Comparison of ENCODE assay signal across 1 cellular context in the genomic region with DNA sequence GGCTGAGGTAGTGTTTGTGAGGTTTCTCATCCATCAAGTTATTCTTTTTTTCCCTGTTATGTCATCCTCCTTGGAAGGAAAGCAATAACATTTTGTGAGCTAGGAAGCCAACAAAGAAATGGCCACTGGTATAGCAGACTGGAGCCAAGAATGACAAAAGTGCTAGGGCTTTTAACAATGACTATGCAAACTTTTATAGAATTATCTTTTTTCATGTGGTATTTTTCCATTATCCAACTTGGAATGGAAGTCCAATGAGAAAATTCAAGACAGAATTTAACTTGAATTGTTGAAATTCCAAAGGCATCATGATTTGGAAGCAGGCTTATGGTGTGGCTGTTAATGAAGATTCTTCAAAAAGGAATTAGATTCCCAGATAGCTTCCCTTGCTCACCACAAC.
TF ChIP-seq lines count a peak whose summit lies in the region.

No MANE protein-coding gene starts in this region.

TF ChIP-seq in SK-N-SH, 30 proteins besides CTCF, POLR2A, EP300 and RAD21 (continued from another document):
- TF ChIP-seq, protein P1, sequence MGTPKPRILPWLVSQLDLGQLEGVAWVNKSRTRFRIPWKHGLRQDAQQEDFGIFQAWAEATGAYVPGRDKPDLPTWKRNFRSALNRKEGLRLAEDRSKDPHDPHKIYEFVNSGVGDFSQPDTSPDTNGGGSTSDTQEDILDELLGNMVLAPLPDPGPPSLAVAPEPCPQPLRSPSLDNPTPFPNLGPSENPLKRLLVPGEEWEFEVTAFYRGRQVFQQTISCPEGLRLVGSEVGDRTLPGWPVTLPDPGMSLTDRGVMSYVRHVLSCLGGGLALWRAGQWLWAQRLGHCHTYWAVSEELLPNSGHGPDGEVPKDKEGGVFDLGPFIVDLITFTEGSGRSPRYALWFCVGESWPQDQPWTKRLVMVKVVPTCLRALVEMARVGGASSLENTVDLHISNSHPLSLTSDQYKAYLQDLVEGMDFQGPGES (IDR thresholded peaks at IDR 0.05; ENCODE audit: low read depth, low read length): no peak
- TF ChIP-seq FOXJ3 (CRISPR knock-in tag; IDR thresholded peaks at IDR 0.05) (no peak), JUND (IDR thresholded peaks at IDR 0.05) (no peak), CHD2 (IDR thresholded peaks at IDR 0.05; ENCODE audit: low read length, partially characterized antibody) (no peak), GABPA (IDR thresholded peaks at IDR 0.05; ENCODE audit: low read depth) (no peak), NFIC (IDR thresholded peaks at IDR 0.05; ENCODE audit: borderline replicate concordance) (no peak), SIN3A (IDR thresholded peaks at IDR 0.05; ENCODE audit: borderline replicate concordance, low read depth, low read length) (no peak), TCF12 (IDR thresholded peaks at IDR 0.05) (no peak), RFX5 (IDR thresholded peaks at IDR 0.05; ENCODE audit: low read length) (no peak)
- TF ChIP-seq, protein P2, sequence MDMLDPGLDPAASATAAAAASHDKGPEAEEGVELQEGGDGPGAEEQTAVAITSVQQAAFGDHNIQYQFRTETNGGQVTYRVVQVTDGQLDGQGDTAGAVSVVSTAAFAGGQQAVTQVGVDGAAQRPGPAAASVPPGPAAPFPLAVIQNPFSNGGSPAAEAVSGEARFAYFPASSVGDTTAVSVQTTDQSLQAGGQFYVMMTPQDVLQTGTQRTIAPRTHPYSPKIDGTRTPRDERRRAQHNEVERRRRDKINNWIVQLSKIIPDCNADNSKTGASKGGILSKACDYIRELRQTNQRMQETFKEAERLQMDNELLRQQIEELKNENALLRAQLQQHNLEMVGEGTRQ (IDR thresholded peaks at IDR 0.05; ENCODE audit: borderline replicate concordance, low read depth, low read length): no peak
- TF ChIP-seq, protein P3, sequence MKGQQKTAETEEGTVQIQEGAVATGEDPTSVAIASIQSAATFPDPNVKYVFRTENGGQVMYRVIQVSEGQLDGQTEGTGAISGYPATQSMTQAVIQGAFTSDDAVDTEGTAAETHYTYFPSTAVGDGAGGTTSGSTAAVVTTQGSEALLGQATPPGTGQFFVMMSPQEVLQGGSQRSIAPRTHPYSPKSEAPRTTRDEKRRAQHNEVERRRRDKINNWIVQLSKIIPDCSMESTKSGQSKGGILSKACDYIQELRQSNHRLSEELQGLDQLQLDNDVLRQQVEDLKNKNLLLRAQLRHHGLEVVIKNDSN (IDR thresholded peaks at IDR 0.05; ENCODE audit: borderline replicate concordance, low read depth): no peak
- TF ChIP-seq, protein P4, sequence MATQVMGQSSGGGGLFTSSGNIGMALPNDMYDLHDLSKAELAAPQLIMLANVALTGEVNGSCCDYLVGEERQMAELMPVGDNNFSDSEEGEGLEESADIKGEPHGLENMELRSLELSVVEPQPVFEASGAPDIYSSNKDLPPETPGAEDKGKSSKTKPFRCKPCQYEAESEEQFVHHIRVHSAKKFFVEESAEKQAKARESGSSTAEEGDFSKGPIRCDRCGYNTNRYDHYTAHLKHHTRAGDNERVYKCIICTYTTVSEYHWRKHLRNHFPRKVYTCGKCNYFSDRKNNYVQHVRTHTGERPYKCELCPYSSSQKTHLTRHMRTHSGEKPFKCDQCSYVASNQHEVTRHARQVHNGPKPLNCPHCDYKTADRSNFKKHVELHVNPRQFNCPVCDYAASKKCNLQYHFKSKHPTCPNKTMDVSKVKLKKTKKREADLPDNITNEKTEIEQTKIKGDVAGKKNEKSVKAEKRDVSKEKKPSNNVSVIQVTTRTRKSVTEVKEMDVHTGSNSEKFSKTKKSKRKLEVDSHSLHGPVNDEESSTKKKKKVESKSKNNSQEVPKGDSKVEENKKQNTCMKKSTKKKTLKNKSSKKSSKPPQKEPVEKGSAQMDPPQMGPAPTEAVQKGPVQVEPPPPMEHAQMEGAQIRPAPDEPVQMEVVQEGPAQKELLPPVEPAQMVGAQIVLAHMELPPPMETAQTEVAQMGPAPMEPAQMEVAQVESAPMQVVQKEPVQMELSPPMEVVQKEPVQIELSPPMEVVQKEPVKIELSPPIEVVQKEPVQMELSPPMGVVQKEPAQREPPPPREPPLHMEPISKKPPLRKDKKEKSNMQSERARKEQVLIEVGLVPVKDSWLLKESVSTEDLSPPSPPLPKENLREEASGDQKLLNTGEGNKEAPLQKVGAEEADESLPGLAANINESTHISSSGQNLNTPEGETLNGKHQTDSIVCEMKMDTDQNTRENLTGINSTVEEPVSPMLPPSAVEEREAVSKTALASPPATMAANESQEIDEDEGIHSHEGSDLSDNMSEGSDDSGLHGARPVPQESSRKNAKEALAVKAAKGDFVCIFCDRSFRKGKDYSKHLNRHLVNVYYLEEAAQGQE (IDR thresholded peaks at IDR 0.05; ENCODE audit: low read depth, low read length): no peak
- TF ChIP-seq, protein P5, sequence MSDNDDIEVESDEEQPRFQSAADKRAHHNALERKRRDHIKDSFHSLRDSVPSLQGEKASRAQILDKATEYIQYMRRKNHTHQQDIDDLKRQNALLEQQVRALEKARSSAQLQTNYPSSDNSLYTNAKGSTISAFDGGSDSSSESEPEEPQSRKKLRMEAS (IDR thresholded peaks at IDR 0.05; ENCODE audit: low read depth): no peak
TF ChIP-seq in SK-N-SH: peak in this region for 0.
